8 cellular contexts compared by ENCODE assay signal in the genomic region with DNA sequence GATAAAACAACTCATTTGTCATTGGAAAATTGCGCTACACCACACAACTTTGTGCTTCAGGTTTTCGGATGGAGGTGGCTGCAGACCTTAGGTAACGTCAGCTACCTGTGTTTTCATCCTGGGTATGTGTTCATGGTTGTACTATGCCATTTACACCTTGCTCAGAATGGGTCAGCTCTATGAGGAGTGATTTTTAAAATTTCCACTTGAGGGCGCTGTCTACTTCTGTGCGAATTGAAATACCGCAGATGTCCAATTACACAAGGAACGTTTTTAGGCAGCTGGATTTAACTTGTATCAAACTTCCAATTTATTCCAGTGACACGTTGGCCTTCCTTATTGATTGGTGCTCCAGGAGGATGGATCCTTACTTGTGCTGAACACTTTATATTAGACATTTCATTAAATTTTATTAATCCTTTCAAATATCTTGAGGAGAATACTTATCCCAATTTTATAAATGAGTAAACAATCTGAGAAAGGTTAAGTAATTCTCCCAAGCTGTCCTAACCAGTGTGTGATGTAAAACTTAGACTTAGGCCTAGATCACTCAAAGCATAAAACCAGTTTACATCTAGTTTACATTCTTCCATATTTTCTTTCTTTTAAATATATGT. TPM values are rescaled to one million over a fixed set of nuclear protein-coding genes. Genes with fewer than 3 reads are reported as not detected.
DNase-seq lines count a peak whose midpoint lies in the region; ATAC-seq and TF ChIP-seq lines count a peak whose summit lies in the region.
"Had no signal": no experiment of that assay in that cellular context is flagged by ENCODE, and none has a peak within 500 bp of the region (broad histone marks: within the 10 kb centered on the region; RNA-seq: fewer than 3 reads in every experiment).

No MANE protein-coding gene starts in this region.

- H3K27ac ChIP-seq in RWPE1 (no peak overlapping the region), spleen (no peak overlapping the region)
- H3K27ac ChIP-seq: skin epidermis had no signal

- CTCF ChIA-PET in RWPE1 (lab: Yijun Ruan, JAX) = interaction anchor here (0.5 to 1.7 kb wide), 12 partner anchors 10 to 1093 kb away, joined by 3 to 6 read pairs (median 4); no protein-coding TSS in a partner anchor

- H3K4me3 ChIP-seq in GM06990 (replicated peaks; ENCODE audit: low read depth, low read length) = no peak overlapping the region
- no peak overlapping the region for H3K4me3 ChIP-seq in spleen
- H3K4me3 ChIP-seq: skin epidermis had no signal

- H3K9me3 ChIP-seq in spleen = no peaks in the 10 kb centered on the region

- no peaks in the 10 kb centered on the region for H3K4me1 ChIP-seq in spleen

- ATAC-seq in GM21528 (IDR thresholded peaks at IDR 0.05; ENCODE audit: low FRiP score, unreplicated experiment) = peak; percentile 85

- H3K27me3 ChIP-seq in GM06990 (replicated peaks; ENCODE audit: control insufficient read depth, insufficient read depth, low read length) (no peaks in the 10 kb centered on the region), spleen (replicated peaks in 1 of 7) (no peaks in the 10 kb centered on the region)

- 2 to 4% (median 3%) methylated on average over 8 of the region's 8 CpGs for WGBS in spleen, 5 donors

- no peak for TF ChIP-seq POLR2A in spleen (IDR thresholded peaks at IDR 0.05)

- DNase-seq in GM06990 (ENCODE audit: extremely low read depth, insufficient read length) = no peak
- peak; percentile 68 for DNase-seq in KG1 (lab: John Stamatoyannopoulos, UW)
- peak; percentile 50 for DNase-seq in RWPE1 (ENCODE audit: low spot score)
- peak; percentile 6 for DNase-seq in germinal center (ENCODE audit: low spot score)
- DNase-seq in spleen = no peak
- no peak for DNase-seq in HuH-7.5 (ENCODE audit: low spot score)

- intact Hi-C loops in spleen (cut with DNase I; ENCODE audit: low total_unique reads) = loop anchor here (10.0 kb wide), 1 partner anchor 45 kb away; no protein-coding TSS in a partner anchor

- POLR2A ChIA-PET in RWPE1 (lab: Yijun Ruan, JAX; ENCODE audit: low non-redundant PET) = no interaction called here

- TF ChIP-seq CTCF in GM06990 (IDR thresholded peaks at IDR 0.05; ENCODE audit: insufficient read depth, low read length, poor library complexity, severe bottlenecking) (peak; percentile 68), RWPE1 (conservative IDR thresholded peaks at IDR 0.05; ENCODE audit: low read depth) (peak; percentile 90), spleen (IDR thresholded peaks at IDR 0.05 in 8 of 11, conservative IDR thresholded peaks at IDR 0.05 in 3 of 11) (peak in 7 of 11 experiments; percentile 14 to 41 (median 26))

- H3K36me3 ChIP-seq in GM06990 (ENCODE audit: control insufficient read depth, insufficient read depth, low read length) = no peaks in the 10 kb centered on the region
- no peaks in the 10 kb centered on the region for H3K36me3 ChIP-seq in spleen

RNA-seq across cellular contexts. Expression of a gene that starts 23.4 kb away (rescaled TPM):
- 1 to 10 TPM in 2 of 7 donors, under 1 TPM in 5; 0.14 to 1.6 (median 0.43) TPM for total RNA-seq in spleen
- under 1 TPM; 0.20 to 0.38 (median 0.35) TPM for polyA plus RNA-seq in spleen

Comparison
In these comparisons a context has a peak if more than half of its experiments do, and no peak if none do; other contexts are left out.
1. DNase-seq: peak in KG1 (single experiment), RWPE1 (single experiment) and germinal center (single experiment); none in GM06990 (single experiment), spleen (single experiment) and HuH-7.5 (single experiment).
2. CTCF ChIP-seq: peak in every context shown above with its lines; median percentile 90 in RWPE1; 68 in GM06990; 26 in spleen.